In the genomic region with DNA sequence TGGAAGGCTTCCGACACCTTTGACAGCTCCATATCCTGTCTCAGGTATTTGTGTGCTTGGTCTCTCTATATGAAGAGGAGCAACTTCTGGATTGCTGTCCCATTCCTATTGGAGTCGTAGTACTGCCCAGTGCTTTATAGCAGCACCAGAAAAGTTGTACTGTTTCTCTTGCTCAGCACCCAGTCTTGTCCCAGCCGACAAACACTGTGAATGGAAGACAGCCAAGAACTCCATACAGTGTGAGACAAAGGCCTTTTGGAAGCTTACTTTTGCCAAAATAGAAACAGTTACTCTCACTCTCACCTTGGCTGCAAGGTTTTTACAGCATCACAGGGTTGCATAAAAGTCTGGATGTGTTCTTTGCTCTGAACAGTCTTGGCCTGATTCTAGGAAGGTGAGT, we compare ENCODE assay signal across 14 cellular contexts.
DNase-seq lines count a peak whose midpoint lies in the region; ATAC-seq and TF ChIP-seq lines count a peak whose summit lies in the region.
"Had no signal": no experiment of that assay in that cellular context is flagged by ENCODE, and none has a peak within 500 bp of the region (broad histone marks: within the 10 kb centered on the region; RNA-seq: fewer than 3 reads in every experiment).

No MANE protein-coding gene starts in this region.

- DNase-seq in body of pancreas (peak in 3 of 4 donors; percentile 23 to 41 (median 39)), osteoblast (ENCODE audit: insufficient read length, low spot score, missing footprints) (no peak), posterior vena cava (ENCODE audit: low spot score) (no peak), GM19238 (ENCODE audit: insufficient read length, low spot score) (no peak)
- no peak for DNase-seq in activated CD8-positive, alpha-beta memory T cell treated with anti-CD3 and anti-CD28 coated beads, Interleukin-2, amount 50 U/mL, for 4 hours
- DNase-seq in NK-92 treated with Interleukin-12 subunit alpha and Interleukin-12 subunit beta, amount 100 ng/mL, for 24 hours (lab: John Stamatoyannopoulos, UW) = no peak
- DNase-seq: activated CD4-positive, alpha-beta T cell treated with anti-CD3 and anti-CD28 coated beads, Interleukin-2, amount 50 U/mL, for 4 hours; amniotic stem cell; mesendoderm; NCI-H1105; NCI-H2171 had no signal

- H3K27ac ChIP-seq in body of pancreas (peak overlapping the region; percentile 29 to 65 (median 52)), gastroesophageal sphincter (peak overlapping the region; percentile 18 to 58 (median 38)), osteoblast (ENCODE audit: low read depth, low read length) (peak overlapping the region; percentile 89)

- no peaks in the 10 kb centered on the region for H3K27me3 ChIP-seq in body of pancreas
- H3K27me3 ChIP-seq in gastroesophageal sphincter = no peaks in the 10 kb centered on the region
- no peaks in the 10 kb centered on the region for H3K27me3 ChIP-seq in osteoblast (ENCODE audit: insufficient read depth, low read length)

- H2AFZ ChIP-seq in osteoblast (ENCODE audit: low read length) = no peak overlapping the region

- H3K79me2 ChIP-seq in osteoblast (ENCODE audit: insufficient read depth, low read length) = no peaks in the 10 kb centered on the region

- H3K4me3 ChIP-seq in body of pancreas (no peak overlapping the region), gastroesophageal sphincter (no peak overlapping the region), osteoblast (ENCODE audit: insufficient read depth, low read length) (no peak overlapping the region)
- H3K4me3 ChIP-seq: skin epidermis had no signal

- no peaks in the 10 kb centered on the region for H4K20me1 ChIP-seq in osteoblast (ENCODE audit: insufficient read depth, low read length)

- intact Hi-C loops in body of pancreas (cut with DNase I) = no loop called here
- intact Hi-C loops in posterior vena cava (cut with DNase I) = no loop called here

- TF ChIP-seq EP300 in gastroesophageal sphincter (IDR thresholded peaks at IDR 0.05) = no peak

- WGBS in body of pancreas, 2 donors = 55 to 57% methylated on average over 3 of the region's 3 CpGs
- WGBS in gastroesophageal sphincter (ENCODE audit: low coverage in 1 of 2), 2 donors = 7 to 83% methylated on average over 2 of the region's 3 CpGs

- H3K9me3 ChIP-seq in body of pancreas (no peaks in the 10 kb centered on the region), gastroesophageal sphincter (no peaks in the 10 kb centered on the region), osteoblast (ENCODE audit: low read depth, low read length) (no peaks in the 10 kb centered on the region)

- peaks cover 31% of the 10 kb centered on the region for H3K4me1 ChIP-seq in body of pancreas
- peaks cover 0 to 22% (median 4%) of the 10 kb centered on the region in 3 donors for H3K4me1 ChIP-seq in gastroesophageal sphincter
- H3K4me1 ChIP-seq in osteoblast (ENCODE audit: insufficient read depth, low read length) = peaks cover 36% of the 10 kb centered on the region

- H3K36me3 ChIP-seq in body of pancreas (replicated peaks in 1 of 2; ENCODE audit: insufficient read depth in 1 of 2, low read depth in 2 of 2) (no peaks in the 10 kb centered on the region), gastroesophageal sphincter (no peaks in the 10 kb centered on the region), osteoblast (ENCODE audit: insufficient read depth, low read length) (no peaks in the 10 kb centered on the region)

- TF ChIP-seq POLR2A in body of pancreas (IDR thresholded peaks at IDR 0.05) = no peak
- no peak for TF ChIP-seq POLR2A in gastroesophageal sphincter (IDR thresholded peaks at IDR 0.05)

- ATAC-seq in HG03159 (IDR thresholded peaks at IDR 0.05; ENCODE audit: unreplicated experiment) (peak; percentile 7), body of pancreas (peak; percentile 53), gastroesophageal sphincter (peak; percentile 34)

- TF ChIP-seq CTCF in body of pancreas (IDR thresholded peaks at IDR 0.05) (no peak), gastroesophageal sphincter (IDR thresholded peaks at IDR 0.05) (no peak), osteoblast (IDR thresholded peaks at IDR 0.05; ENCODE audit: extremely low read depth, low read depth, low read length) (no peak)

- H3K4me2 ChIP-seq in osteoblast (ENCODE audit: insufficient read depth, low read length) = peak overlapping the region; percentile 3

Comparison
In these comparisons a context has a peak if more than half of its experiments do, and no peak if none do; other contexts are left out.
1. DNase-seq: peak in body of pancreas (3 of 4); none in osteoblast (single experiment), posterior vena cava (single experiment), activated CD8-positive, alpha-beta memory T cell treated with anti-CD3 and anti-CD28 coated beads, Interleukin-2, amount 50 U/mL, for 4 hours (single experiment), NK-92 treated with Interleukin-12 subunit alpha and Interleukin-12 subunit beta, amount 100 ng/mL, for 24 hours (single experiment) and GM19238 (single experiment).
2. H3K27ac ChIP-seq: peak in every context shown above with its lines; median percentile 89 in osteoblast; 52 in body of pancreas; 38 in gastroesophageal sphincter.
3. Peak in every context shown above with its lines, with median percentiles within 50 percentile points of each other: ATAC-seq.